9 cellular contexts compared by ENCODE assay signal in the genomic region with DNA sequence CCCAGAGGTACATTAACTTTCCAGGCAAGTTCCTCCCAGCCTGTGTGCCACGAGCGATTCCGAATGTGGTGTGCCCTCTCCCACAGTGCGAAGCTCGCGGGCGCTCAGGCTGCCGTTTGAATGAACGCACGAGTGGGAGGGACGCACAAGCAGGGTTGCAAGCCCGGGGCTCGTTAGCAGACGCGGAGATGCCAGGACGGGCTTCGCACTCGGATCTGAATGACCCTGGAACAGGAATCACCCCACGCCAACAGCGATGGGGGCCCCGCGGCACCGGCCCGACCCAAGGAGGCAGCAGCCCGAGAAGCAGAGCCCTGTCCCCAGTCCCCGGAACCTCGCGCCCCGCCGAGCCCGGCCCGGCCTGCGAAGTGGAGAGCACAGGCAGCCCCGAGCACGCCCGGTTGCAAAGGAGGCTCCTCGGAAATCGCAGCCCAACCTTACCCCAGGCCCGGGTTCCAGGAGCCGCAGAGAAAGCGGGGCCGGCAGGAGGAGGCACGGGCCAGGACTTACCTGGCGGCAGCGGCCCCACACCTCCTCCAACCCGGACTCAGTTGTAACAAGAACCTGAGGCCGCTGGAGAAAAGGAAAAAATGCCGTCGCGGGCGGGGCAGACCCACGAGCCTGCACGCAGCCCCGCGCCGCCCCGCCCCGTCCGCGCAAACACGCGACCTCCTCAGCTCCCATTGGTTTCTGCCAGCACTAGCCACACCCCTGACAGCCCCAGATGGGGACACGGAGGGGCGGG. TPM values are rescaled to one million over a fixed set of nuclear protein-coding genes. Genes with fewer than 3 reads are reported as not detected.
A peak's percentile ranks its signal among the peaks of the same experiment; 100 is the strongest.
DNase-seq lines count a peak whose midpoint lies in the region; ATAC-seq, FAIRE-seq and TF ChIP-seq lines count a peak whose summit lies in the region.
"Had no signal": no experiment of that assay in that cellular context is flagged by ENCODE, and none has a peak within 500 bp of the region (broad histone marks: within the 10 kb centered on the region; RNA-seq: fewer than 3 reads in every experiment).

A gene with protein sequence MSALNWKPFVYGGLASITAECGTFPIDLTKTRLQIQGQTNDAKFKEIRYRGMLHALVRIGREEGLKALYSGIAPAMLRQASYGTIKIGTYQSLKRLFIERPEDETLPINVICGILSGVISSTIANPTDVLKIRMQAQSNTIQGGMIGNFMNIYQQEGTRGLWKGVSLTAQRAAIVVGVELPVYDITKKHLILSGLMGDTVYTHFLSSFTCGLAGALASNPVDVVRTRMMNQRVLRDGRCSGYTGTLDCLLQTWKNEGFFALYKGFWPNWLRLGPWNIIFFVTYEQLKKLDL (minus strand): TSS at position 584 of the 745 bp plus-strand sequence. CDS start 6,948 bp downstream, outside the sequence.

- TF ChIP-seq EP300 in HepG2 (IDR thresholded peaks at IDR 0.05; ENCODE audit: low read depth in 2 of 2, low read length in 2 of 2), result no peak
- no peak for TF ChIP-seq EP300 in HepG2 (CRISPR knock-in tag; IDR thresholded peaks at IDR 0.05; ENCODE audit: borderline replicate concordance)

- peak within 1 kb of the TSS; percentile 81 for H3K27ac ChIP-seq in HepG2 (ENCODE audit: extremely low read length, insufficient read depth, low read length)

- H3K36me3 ChIP-seq in BJ (ENCODE audit: control insufficient read depth, insufficient read depth, low read length) (no peaks in the 10 kb centered on the region), HepG2 (replicated peaks in 1 of 2; ENCODE audit: control insufficient read depth in 1 of 2, insufficient read depth in 2 of 2, low read length in 2 of 2) (no peaks in the 10 kb centered on the region)

- in situ Hi-C loops in HepG2 (cut with HindIII; ENCODE audit: extremely low pct_ligation_motif_present, low pct_unique_long_range_greater_than_20kb), result loop anchor here (5.0 kb wide), 1 partner anchor 49 kb away; no protein-coding TSS in a partner anchor

- DNase-seq in BJ (ENCODE audit: low read depth), result peak; percentile 47
- peak; percentile 66 for DNase-seq in GM19239 (ENCODE audit: insufficient read length, low spot score)
- DNase-seq in NCI-H748 (lab: John Stamatoyannopoulos, UW; ENCODE audit: unreplicated experiment), result peak; percentile 93
- peak; percentile 89 for DNase-seq in activated CD4-positive, alpha-beta T cell treated with anti-CD3 and anti-CD28 coated beads, Interleukin-2, amount 50 U/mL, for 4 hours
- peak; percentile 96 for DNase-seq in dermis blood vessel endothelial cell
- DNase-seq in HepG2 (ENCODE audit: low spot score), result peak; percentile 90
- peak; percentile 92 for DNase-seq in stimulated activated CD4-positive, alpha-beta T cell treated with anti-CD3 and anti-CD28 coated beads, Interleukin-4, amount 100 ng/mL, for 1 hour

- H4K20me1 ChIP-seq in HepG2 (ENCODE audit: insufficient read depth, low read length), result 0 out of 2 replicates have a peak, but pooled peaks cover 13% of the 10 kb centered on the region

- H3K27me3 ChIP-seq in BJ (ENCODE audit: control insufficient read depth, insufficient read depth, low read length), result no peaks in the 10 kb centered on the region
- H3K27me3 ChIP-seq in HepG2 (ENCODE audit: control insufficient read depth in 1 of 2, insufficient read depth in 2 of 2, low read length in 2 of 2), result no peaks in the 10 kb centered on the region; a peak in 1 of 5 replicates

- H3K79me2 ChIP-seq in HepG2 (ENCODE audit: insufficient read depth, low read length), result peaks cover 36% of the 10 kb centered on the region

- TF ChIP-seq CTCF in BJ (IDR thresholded peaks at IDR 0.05; ENCODE audit: insufficient read depth, low read depth, low read length), result no peak
- TF ChIP-seq CTCF in HepG2 (CRISPR knock-in tag; IDR thresholded peaks at IDR 0.05), result 0 out of 2 replicates have a peak, but pooled peaks have one; percentile 13

- TSS peak; percentile 79 for BruUV-seq in HepG2 (replicated peaks; lab: Mats Ljungman, UMichigan)

- no peaks in the 10 kb centered on the region for H3K9me3 ChIP-seq in HepG2 (ENCODE audit: low read length)

- peak within 1 kb of the TSS; percentile 78 for H3K9ac ChIP-seq in HepG2 (ENCODE audit: insufficient read depth, low read depth, low read length)

- H2AFZ ChIP-seq in HepG2 (ENCODE audit: low read length), result no peak within 1 kb of the TSS

- FAIRE-seq in GM19239 (lab: Jason Lieb, UNC) (peak; percentile 80), HepG2 (lab: Jason Lieb, UNC) (no peak)
- FAIRE-seq: islet of Langerhans had no signal

- peak; percentile 65 to 91; a peak in 3 of 4 replicates for TF ChIP-seq POLR2A in HepG2 (IDR thresholded peaks at IDR 0.05; ENCODE audit: insufficient read depth in 1 of 2, low read depth in 2 of 2, low read length in 2 of 2)

- TF ChIP-seq RAD21 in HepG2 (CRISPR knock-in tag; IDR thresholded peaks at IDR 0.05), result no peak; the same call in 1 of the 2 replicates

- 0% methylated on average over 19 of the region's 64 CpGs for WGBS in HepG2 (ENCODE audit: low lambda C conversion rate)

- ATAC-seq in HG03442 (IDR thresholded peaks at IDR 0.05; ENCODE audit: unreplicated experiment) (peak; percentile 93), HepG2 (peak; percentile 95)

- CTCF ChIA-PET in BJ (lab: Yijun Ruan, JAX) (interaction anchor here (0.9 to 1.9 kb wide), 4 partner anchors 11 to 47 kb away, joined by 3 to 7 read pairs (median 4); no protein-coding TSS in a partner anchor), HepG2 (lab: Yijun Ruan, JAX; ENCODE audit: low intra/inter-chr PET ratio, low total read pairs) (interaction anchor here (1.1 kb wide), 1 partner anchor 46 kb away, joined by 5 read pairs; the partner anchor contains the start of gene COG3)

- H3K4me1 ChIP-seq in HepG2 (ENCODE audit: insufficient read depth, low read length), result peaks cover 49% of the 10 kb centered on the region

- peak within 1 kb of the TSS; percentile 80 for H3K4me3 ChIP-seq in BJ (ENCODE audit: low read depth, low read length)
- H3K4me3 ChIP-seq in HepG2 (replicated peaks in 1 of 3; ENCODE audit: insufficient read depth in 1 of 3, low read depth in 2 of 3, low read length in 3 of 3), result peak within 1 kb of the TSS; percentile 82 to 90 (median 85)

- H3K4me2 ChIP-seq in HepG2 (ENCODE audit: low read depth, low read length), result peak within 1 kb of the TSS; percentile 82

- intact Hi-C loops in HepG2 (cut with micrococcal nuclease; ENCODE audit: unreplicated experiment), result loop anchor here (1.0 to 5.0 kb wide), 5 partner anchors 15 to 74 kb away; partner anchors contain the start of gene COG3

- POLR2A ChIA-PET in BJ (lab: Charles Lee) (interaction anchor here (0.6 kb wide), 1 partner anchor 76 kb away, joined by 4 read pairs; no protein-coding TSS in a partner anchor), HepG2 (lab: Yijun Ruan, JAX) (interaction anchor here (0.6 to 6.5 kb wide), 16 partner anchors 12 to 77 kb away, joined by 3 to 47 read pairs (median 5); partner anchors contain the start of genes COG3 and TPT1)

TF ChIP-seq in HepG2, 621 proteins besides CTCF, POLR2A, EP300 and RAD21 (continues in another document):
- TF ChIP-seq ZNF180 (CRISPR knock-in tag; IDR thresholded peaks at IDR 0.05; ENCODE audit: borderline replicate concordance, low read depth), result no peak
- peak; percentile 73; the same call in 1 of the 2 replicates for TF ChIP-seq ZNF333 (CRISPR knock-in tag; IDR thresholded peaks at IDR 0.05; ENCODE audit: borderline replicate concordance)
- TF ChIP-seq ZNF274 (CRISPR knock-in tag; IDR thresholded peaks at IDR 0.05), result peak; percentile 85
- peak; percentile 60; the same call in 1 of the 2 replicates for TF ChIP-seq MAZ (IDR thresholded peaks at IDR 0.05; ENCODE audit: borderline replicate concordance, low read depth, low read length)
- no peak for TF ChIP-seq MAZ (CRISPR knock-in tag; IDR thresholded peaks at IDR 0.05; ENCODE audit: low read depth)

RNA-seq across cellular contexts. Expression of the gene that starts here (rescaled TPM):
- polyA plus RNA-seq in BJ (2011; rRNA removed) (10.4 and 13.7 TPM in 2 replicates), HepG2 (2011; rRNA removed) (19.6 and 19.9 TPM in 2 replicates)
- polyA minus RNA-seq in BJ (2011; rRNA and poly(A)+ RNA removed), result 12.4 and 18.7 TPM in 2 replicates
- total RNA-seq in dermis blood vessel endothelial cell (33.2 and 53.7 TPM in 2 replicates), HepG2 (2016; rRNA removed; fragmentation: Illumina TruSeq; extraction: Trizol) (22.5 and 51.1 TPM in 2 replicates)
- total RNA-seq in HepG2 (2016; cell fraction: cytosol; rRNA removed; fragmentation: Illumina TruSeq; extraction: Trizol; ENCODE audit: low read depth), result 19.7 and 21.5 TPM in 2 replicates
- total RNA-seq in HepG2 (2016; cell fraction: insoluble cytoplasmic fraction; rRNA removed; fragmentation: Illumina TruSeq; extraction: Trizol), result 23.8 and 44.2 TPM in 2 replicates
- 31.3 and 31.8 TPM in 2 replicates for total RNA-seq in HepG2 (2016; cell fraction: membrane; rRNA removed; fragmentation: Illumina TruSeq; extraction: Trizol)
- 20.6 and 22.5 TPM in 2 replicates for total RNA-seq in HepG2 (2016; cell fraction: nucleus; rRNA removed; fragmentation: Illumina TruSeq; extraction: Trizol)
- polyA plus RNA-seq in HepG2 (2011; cell fraction: cytosol; rRNA removed), result 13.8 and 15.3 TPM in 2 replicates
- polyA plus RNA-seq in HepG2 (2011; cell fraction: nucleus; rRNA removed), result 14.3 and 16.7 TPM in 2 replicates
- polyA plus RNA-seq in HepG2 (2012), result 19.1 and 23.4 TPM in 2 replicates
- polyA plus RNA-seq in HepG2 (2016; cell fraction: cytosol; fragmentation: Illumina TruSeq; extraction: Trizol; ENCODE audit: low read depth), result 5.3 and 5.9 TPM in 2 replicates
- 38.7 and 39.7 TPM in 2 replicates for polyA plus RNA-seq in HepG2 (2016; cell fraction: insoluble cytoplasmic fraction; fragmentation: Illumina TruSeq; extraction: Trizol; ENCODE audit: low read depth)
- 10.5 and 13.7 TPM in 2 replicates for polyA plus RNA-seq in HepG2 (2016; cell fraction: membrane; fragmentation: Illumina TruSeq; extraction: Trizol; ENCODE audit: low read depth)
- 32.3 and 39.0 TPM in 2 replicates for polyA plus RNA-seq in HepG2 (2016; cell fraction: nucleus; fragmentation: Illumina TruSeq; extraction: Trizol; ENCODE audit: insufficient read depth, low read depth)
- 8.8 and 61.2 TPM in 2 replicates for polyA minus RNA-seq in HepG2 (2011; rRNA and poly(A)+ RNA removed; ENCODE audit: low replicate concordance)
- 24.5 and 28.9 TPM in 2 replicates for polyA minus RNA-seq in HepG2 (2011; cell fraction: cytosol; rRNA and poly(A)+ RNA removed)
- 27.6 and 30.8 TPM in 2 replicates for polyA minus RNA-seq in HepG2 (2011; cell fraction: nucleus; rRNA and poly(A)+ RNA removed)

Comparison
In these comparisons a context has a peak if more than half of its experiments do, and no peak if none do; other contexts are left out.
1. Peak in every context shown above with its lines: DNase-seq, ATAC-seq, H3K4me3 ChIP-seq and H3K27ac ChIP-seq.